ENCODE assay signal across 25 cellular contexts in the genomic region with DNA sequence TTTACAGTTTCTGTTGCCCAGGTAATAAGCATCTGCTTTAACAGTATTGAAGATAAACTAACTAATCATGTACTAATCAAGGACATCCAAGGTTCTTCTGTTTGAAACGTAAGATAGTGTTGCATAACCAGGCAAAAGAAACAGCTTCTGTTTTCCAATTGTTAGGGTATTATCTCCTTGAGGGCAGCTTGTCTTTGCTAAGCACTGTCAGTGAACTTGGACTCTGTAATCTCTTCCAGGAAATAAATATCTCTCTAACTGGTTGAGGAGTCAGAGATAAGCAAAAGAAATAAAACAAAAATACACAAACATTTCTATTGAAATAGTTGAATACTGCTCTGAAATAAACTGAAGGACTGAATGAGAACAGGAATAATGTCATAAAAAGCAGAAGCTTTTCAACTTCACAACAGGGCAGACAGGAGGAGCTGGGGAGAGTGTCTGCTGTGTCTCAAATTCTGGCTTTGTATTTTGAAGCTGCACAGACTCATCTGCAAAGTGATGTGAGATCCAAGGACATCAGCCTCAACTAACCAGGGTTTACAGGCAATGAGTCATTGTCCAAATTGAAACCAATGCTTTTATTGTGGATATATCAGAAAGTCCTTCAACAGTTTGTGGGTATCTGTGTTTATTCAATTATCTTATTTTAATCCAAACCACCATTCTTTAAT.
DNase-seq lines count a peak whose midpoint lies in the region; TF ChIP-seq lines count a peak whose summit lies in the region.
"Had no signal": no experiment of that assay in that cellular context is flagged by ENCODE, and none has a peak within 500 bp of the region (broad histone marks: within the 10 kb centered on the region; RNA-seq: fewer than 3 reads in every experiment).

No MANE protein-coding gene starts in this region.

- no peak for TF ChIP-seq CTCF in brain microvascular endothelial cell (IDR thresholded peaks at IDR 0.05; ENCODE audit: low read depth, low read length, missing control alignments)

- no peaks in the 10 kb centered on the region for H3K27me3 ChIP-seq in brain microvascular endothelial cell (replicated peaks)
- H3K27me3 ChIP-seq: ascending aorta, neural progenitor cell, transverse colon had no signal

- DNase-seq in DMS53 (lab: John Stamatoyannopoulos, UW) (peak; percentile 8), DMS53 treated with DMSO at 0.1 percent for 48 hours (lab: John Stamatoyannopoulos, UW; ENCODE audit: unreplicated experiment) (no peak), SK-N-DZ (ENCODE audit: low spot score) (peak; percentile 11), brain microvascular endothelial cell (peak; percentile 9), skeletal muscle cell (ENCODE audit: low read depth) (peak; percentile 8), SKM-1 treated with dmso at 0.1 percent for 144 hours (lab: John Stamatoyannopoulos, UW; ENCODE audit: unreplicated experiment) (no peak), NCI-H146 treated with DMSO at 0.1 percent for 48 hours (lab: John Stamatoyannopoulos, UW; ENCODE audit: unreplicated experiment) (no peak), NOMO-1 treated with dmso at 0.1 percent for 144 hours (lab: John Stamatoyannopoulos, UW; ENCODE audit: unreplicated experiment) (no peak)
- DNase-seq: activated CD4-positive, alpha-beta T cell treated with anti-CD3 and anti-CD28 coated beads, Interleukin-2, amount 50 U/mL, for 4 hours; activated CD8-positive, alpha-beta memory T cell treated with anti-CD3 and anti-CD28 coated beads, Interleukin-2, amount 50 U/mL, for 48 hours; CD4-positive, alpha-beta memory T cell; dermis blood vessel endothelial cell; GF-D8; H9; kidney glomerular epithelial cell; NCI-H1092; NCI-H1930; SHP77 treated with DMSO at 0.1 percent for 48 hours; stimulated activated naive CD8-positive, alpha-beta T cell treated with anti-CD3 and anti-CD28 coated beads, Interleukin-15, amount 100 ng/mL, for 72 hours; T-helper 17 cell; transverse colon had no signal

- no peaks in the 10 kb centered on the region for H3K36me3 ChIP-seq in brain microvascular endothelial cell (replicated peaks)
- H3K36me3 ChIP-seq: ascending aorta, neural progenitor cell, transverse colon had no signal

- no peak overlapping the region for H3K27ac ChIP-seq in brain microvascular endothelial cell
- H3K27ac ChIP-seq: 22Rv1, ascending aorta, neural progenitor cell, transverse colon had no signal

- in situ Hi-C loops in brain microvascular endothelial cell (cut with HindIII; ENCODE audit: low pct_ligation_motif_present, low sequenced_read_pairs): no loop called here

- no peak overlapping the region for H3K4me3 ChIP-seq in brain microvascular endothelial cell (ENCODE audit: low read depth, low read length)
- no peak overlapping the region for H3K4me3 ChIP-seq in skeletal muscle cell (ENCODE audit: low read depth, low read length)
- H3K4me3 ChIP-seq: ascending aorta, lung, neural progenitor cell, transverse colon had no signal

Comparison
In these comparisons a context has a peak if more than half of its experiments do, and no peak if none do; other contexts are left out.
1. DNase-seq: peak in DMS53 (single experiment), SK-N-DZ (single experiment), brain microvascular endothelial cell (single experiment) and skeletal muscle cell (single experiment); none in DMS53 treated with DMSO at 0.1 percent for 48 hours (single experiment), SKM-1 treated with dmso at 0.1 percent for 144 hours (single experiment), NCI-H146 treated with DMSO at 0.1 percent for 48 hours (single experiment) and NOMO-1 treated with dmso at 0.1 percent for 144 hours (single experiment).